In the genomic region with DNA sequence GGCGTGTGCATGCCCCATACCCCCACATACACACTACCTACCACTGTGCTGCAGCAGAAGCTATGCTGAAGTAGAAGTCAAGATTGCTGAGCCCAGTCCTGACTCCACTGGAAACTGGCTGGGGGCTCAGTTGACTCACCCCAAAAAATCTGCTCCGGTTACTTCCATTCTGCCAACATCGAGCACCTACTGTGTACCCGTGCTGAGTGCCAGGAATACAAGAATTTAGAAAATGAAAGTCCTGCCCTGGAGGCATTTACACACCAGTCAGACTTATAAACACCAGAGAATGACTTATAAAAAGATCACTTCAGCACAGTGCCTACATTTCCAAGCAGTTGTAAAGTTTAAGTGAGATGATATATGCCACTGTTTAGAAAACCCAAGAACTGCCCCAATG, we compare ENCODE assay signal across 25 cellular contexts.
DNase-seq lines count a peak whose midpoint lies in the region; ATAC-seq, FAIRE-seq and TF ChIP-seq lines count a peak whose summit lies in the region.
"Had no signal": no experiment of that assay in that cellular context is flagged by ENCODE, and none has a peak within 500 bp of the region (broad histone marks: within the 10 kb centered on the region; RNA-seq: fewer than 3 reads in every experiment).

No MANE protein-coding gene starts in this region.

- TF ChIP-seq POLR2A in heart left ventricle (IDR thresholded peaks at IDR 0.05) (no peak), uterus (IDR thresholded peaks at IDR 0.05) (no peak)

- DNase-seq in heart left ventricle: no peak
- no peak for DNase-seq in right atrium auricular region (ENCODE audit: low spot score)
- peak; percentile 49 for DNase-seq in bronchial epithelial cell (ENCODE audit: low read depth)
- no peak for DNase-seq in uterus
- DNase-seq in caudate nucleus (lab: John Stamatoyannopoulos, UW): no peak
- DNase-seq in head of caudate nucleus: no peak
- DNase-seq: activated CD4-positive, alpha-beta T cell treated with anti-CD3 and anti-CD28 coated beads for 48 hours; activated CD8-positive, alpha-beta memory T cell treated with anti-CD3 and anti-CD28 coated beads, Interleukin-2, amount 50 U/mL, for 4 hours; activated naive CD8-positive, alpha-beta T cell treated with anti-CD3 and anti-CD28 coated beads, Interleukin-2, amount 50 U/mL, for 24 hours; esophagus squamous epithelium; glutamatergic neuron; immature natural killer cell; naive B cell; NCI-H2029; stimulated activated CD4-positive, alpha-beta T cell treated with anti-CD3 and anti-CD28 coated beads, Interleukin-4, amount 100 ng/mL, for 24 hours; T-cell had no signal

- peaks cover 0 to 35% (median 25%) of the 10 kb centered on the region in 12 donors for H3K4me1 ChIP-seq in heart left ventricle
- peaks cover 0 to 44% of the 10 kb centered on the region in 2 donors for H3K4me1 ChIP-seq in right atrium auricular region
- H3K4me1 ChIP-seq in muscle layer of colon (ENCODE audit: insufficient read depth, low read length): peaks cover 24% of the 10 kb centered on the region
- H3K4me1 ChIP-seq in uterus: peaks cover 0 to 4% of the 10 kb centered on the region in 2 donors
- H3K4me1 ChIP-seq: parathyroid adenoma had no signal

- no peak overlapping the region for H3K9ac ChIP-seq in muscle layer of colon (ENCODE audit: low read length)
- H3K9ac ChIP-seq: parathyroid adenoma had no signal

- H3K36me3 ChIP-seq in heart left ventricle: no peaks in the 10 kb centered on the region
- no peaks in the 10 kb centered on the region for H3K36me3 ChIP-seq in right atrium auricular region
- no peaks in the 10 kb centered on the region for H3K36me3 ChIP-seq in bronchial epithelial cell (ENCODE audit: control insufficient read depth, insufficient read depth, low read length)
- no peaks in the 10 kb centered on the region for H3K36me3 ChIP-seq in muscle layer of colon (ENCODE audit: insufficient read depth, low read length)
- no peaks in the 10 kb centered on the region for H3K36me3 ChIP-seq in uterus
- H3K36me3 ChIP-seq: cardiac muscle cell, esophagus squamous epithelium, stomach had no signal

- H3K27ac ChIP-seq in heart left ventricle: peak overlapping the region in 8 of 12 donors; percentile 75 to 92 (median 84)
- H3K27ac ChIP-seq in right atrium auricular region: peak overlapping the region in 1 of 2 donors; percentile 78
- peak overlapping the region; percentile 29 for H3K27ac ChIP-seq in muscle layer of colon (ENCODE audit: low read depth, low read length)
- H3K27ac ChIP-seq in uterus: peak overlapping the region; percentile 87 to 89
- no peak overlapping the region for H3K27ac ChIP-seq in caudate nucleus (ENCODE audit: low read depth, low read length)
- H3K27ac ChIP-seq: C4-2B, cardiac muscle cell, parathyroid adenoma had no signal

- H3K4me3 ChIP-seq in heart left ventricle (no peak overlapping the region), right atrium auricular region (no peak overlapping the region), bronchial epithelial cell (ENCODE audit: low read depth, low read length) (no peak overlapping the region), muscle layer of colon (ENCODE audit: low read depth in 1 of 2, low read length in 2 of 2) (no peak overlapping the region), uterus (no peak overlapping the region)
- H3K4me3 ChIP-seq: cardiac muscle cell, esophagus squamous epithelium, lung, skin epidermis, stomach had no signal

- intact Hi-C loops in heart left ventricle (cut with DNase I) (loop anchor here in 8 of 10 donors (2.0 to 5.0 kb wide), 4 partner anchors 38 to 357 kb away; no protein-coding TSS in a partner anchor), uterus (cut with DNase I; ENCODE audit: low total_unique reads) (loop anchor here (5.0 kb wide), 1 partner anchor 37 kb away; no protein-coding TSS in a partner anchor), head of caudate nucleus (cut with DNase I) (no loop called here)

- TF ChIP-seq CTCF in heart left ventricle (IDR thresholded peaks at IDR 0.05) (no peak), right atrium auricular region (IDR thresholded peaks at IDR 0.05) (no peak), bronchial epithelial cell (IDR thresholded peaks at IDR 0.05; ENCODE audit: insufficient read depth, low read length, severe bottlenecking) (no peak), uterus (IDR thresholded peaks at IDR 0.05) (no peak)

- no peak for ATAC-seq in heart left ventricle
- no peak for ATAC-seq in GM21367 (IDR thresholded peaks at IDR 0.05; ENCODE audit: unreplicated experiment)
- ATAC-seq: activated naive CD8-positive, alpha-beta T cell treated with anti-CD3 and anti-CD28 coated beads, Interleukin-2, amount 50 U/mL, for 24 hours; T-cell had no signal

- H3K9me3 ChIP-seq in heart left ventricle (no peaks in the 10 kb centered on the region), right atrium auricular region (no peaks in the 10 kb centered on the region), muscle layer of colon (ENCODE audit: low read length) (no peaks in the 10 kb centered on the region), uterus (no peaks in the 10 kb centered on the region)
- H3K9me3 ChIP-seq: esophagus squamous epithelium, stomach had no signal

- WGBS in heart left ventricle, 4 donors: 82 to 90% (median 87%) methylated on average over 4 of the region's 4 CpGs

- H3K27me3 ChIP-seq in heart left ventricle (no peaks in the 10 kb centered on the region), right atrium auricular region (no peaks in the 10 kb centered on the region), bronchial epithelial cell (ENCODE audit: control insufficient read depth, insufficient read depth, low read length) (no peaks in the 10 kb centered on the region), muscle layer of colon (ENCODE audit: control insufficient read depth in 1 of 2, insufficient read depth in 2 of 2, low read length in 2 of 2) (no peaks in the 10 kb centered on the region), uterus (no peaks in the 10 kb centered on the region)
- H3K27me3 ChIP-seq: cardiac muscle cell, esophagus squamous epithelium, stomach had no signal

- no peak for FAIRE-seq in bronchial epithelial cell (lab: Jason Lieb, UNC)
- FAIRE-seq: urothelium cell line had no signal
